29 cellular contexts compared by ENCODE assay signal in genomic region chr5:91340532-91340931, GRCh38.
"Had no signal": no experiment of that assay in that cellular context is flagged by ENCODE, and none has a peak within 500 bp of the region (broad histone marks: within the 10 kb centered on the region; RNA-seq: fewer than 3 reads in every experiment).

No MANE protein-coding gene starts in this region.

- H3K9me3 Mint-ChIP-seq: activated CD8-positive, alpha-beta T cell treated with anti-CD3 and anti-CD28 coated beads for 36 hours; activated naive CD4-positive, alpha-beta T cell treated with anti-CD3 and anti-CD28 coated beads for 36 hours; activated naive CD4-positive, alpha-beta T cell treated with anti-CD3 and anti-CD28 coated beads, Interleukin-2, amount 50 U/mL, for 24 hours; activated naive CD8-positive, alpha-beta T cell treated with anti-CD3 and anti-CD28 coated beads for 36 hours; activated naive CD8-positive, alpha-beta T cell treated with anti-CD3 and anti-CD28 coated beads, Interleukin-2, amount 50 U/mL, for 24 hours; activated T-cell treated with anti-CD3 and anti-CD28 coated beads, Interleukin-2, amount 50 U/mL, for 4 hours; activated T-helper 2 cell treated with anti-CD3 and anti-CD28 coated beads, Interferon-gamma antibody, Interleukin-2, Interleukin-4, amounts not matched to agents 10 μg/mL and 5 μg/mL and 100 μg/mL, durations not matched to agents 14 hours and 24 hours and 36 hours; T-cell; T-helper 1 cell treated with Interleukin-12 subunit alpha and Interleukin-12 subunit beta and Interleukin-4 antibody, amounts not matched to agents 30 μg/mL and 1 μg/mL, for 36 hours had no signal

- H3K36me3 Mint-ChIP-seq: activated naive CD4-positive, alpha-beta T cell treated with anti-CD3 and anti-CD28 coated beads, Interleukin-2, amount 50 U/mL, for 24 hours; activated naive CD8-positive, alpha-beta T cell treated with anti-CD3 and anti-CD28 coated beads for 36 hours; T-cell had no signal

- ATAC-seq: activated CD8-positive, alpha-beta T cell treated with anti-CD3 and anti-CD28 coated beads for 36 hours; activated naive CD8-positive, alpha-beta T cell treated with anti-CD3 and anti-CD28 coated beads, Interleukin-2, amount 50 U/mL, for 24 hours; activated T-cell treated with anti-CD3 and anti-CD28 coated beads, Interleukin-2, amount 50 U/mL, for 4 hours; body of pancreas; esophagus mucosa; T-cell had no signal

- H3K9me3 ChIP-seq: adrenal gland, body of pancreas, colonic mucosa had no signal

- H3K27ac ChIP-seq: adrenal gland, body of pancreas, colonic mucosa had no signal

- H3K4me3 ChIP-seq: adrenal gland, body of pancreas, colonic mucosa had no signal

- H3K36me3 ChIP-seq: adrenal gland, colonic mucosa had no signal

- H3K4me1 Mint-ChIP-seq: activated naive CD4-positive, alpha-beta T cell treated with anti-CD3 and anti-CD28 coated beads, Interleukin-2, amount 50 U/mL, for 24 hours; activated naive CD8-positive, alpha-beta T cell treated with anti-CD3 and anti-CD28 coated beads, Interleukin-2, amount 50 U/mL, for 24 hours; T-cell had no signal

- H3K27ac Mint-ChIP-seq: activated CD8-positive, alpha-beta T cell treated with anti-CD3 and anti-CD28 coated beads for 36 hours; activated naive CD4-positive, alpha-beta T cell treated with anti-CD3 and anti-CD28 coated beads for 36 hours; activated naive CD4-positive, alpha-beta T cell treated with anti-CD3 and anti-CD28 coated beads, Interleukin-2, amount 50 U/mL, for 24 hours; activated naive CD8-positive, alpha-beta T cell treated with anti-CD3 and anti-CD28 coated beads for 36 hours; activated naive CD8-positive, alpha-beta T cell treated with anti-CD3 and anti-CD28 coated beads, Interleukin-2, amount 50 U/mL, for 24 hours; activated T-helper 2 cell treated with anti-CD3 and anti-CD28 coated beads, Interferon-gamma antibody, Interleukin-2, Interleukin-4, amounts not matched to agents 10 μg/mL and 5 μg/mL and 100 μg/mL, durations not matched to agents 14 hours and 24 hours and 36 hours; endodermal cell; T-cell; T-helper 1 cell treated with Interleukin-12 subunit alpha and Interleukin-12 subunit beta and Interleukin-4 antibody, amounts not matched to agents 30 μg/mL and 1 μg/mL, for 36 hours had no signal

- DNase-seq: activated CD4-positive, alpha-beta T cell treated with anti-CD3 and anti-CD28 coated beads for 1 hour; activated CD4-positive, alpha-beta T cell treated with anti-CD3 and anti-CD28 coated beads for 4 hours; activated CD4-positive, alpha-beta T cell treated with anti-CD3 and anti-CD28 coated beads, Interleukin-2, amount 50 U/mL, for 1 hour; activated CD4-positive, alpha-beta T cell treated with anti-CD3 and anti-CD28 coated beads, Interleukin-2, amount 50 U/mL, for 48 hours; activated CD8-positive, alpha-beta memory T cell treated with anti-CD3 and anti-CD28 coated beads for 24 hours; activated CD8-positive, alpha-beta T cell treated with anti-CD3 and anti-CD28 coated beads for 36 hours; activated effector memory CD4-positive, alpha-beta T cell treated with anti-CD3 and anti-CD28 coated beads, Interleukin-2, amount 50 U/mL, for 16 hours; activated naive CD4-positive, alpha-beta T cell treated with anti-CD3 and anti-CD28 coated beads for 36 hours; activated naive CD8-positive, alpha-beta T cell treated with anti-CD3 and anti-CD28 coated beads for 36 hours; activated naive CD8-positive, alpha-beta T cell treated with anti-CD3 and anti-CD28 coated beads, Interleukin-2, amount 50 U/mL, for 24 hours; activated T-cell treated with anti-CD3 and anti-CD28 coated beads, Interleukin-2, amount 50 U/mL, for 4 hours; adrenal gland; amygdala; aorta; body of pancreas; central memory CD4-positive, alpha-beta T cell; cerebellar nuclear complex; colonic mucosa; effector memory CD4-positive, alpha-beta T cell; endodermal cell; foreskin fibroblast; head of caudate nucleus; T-cell; T-helper 9 cell had no signal

- H3K27me3 Mint-ChIP-seq: activated CD8-positive, alpha-beta T cell treated with anti-CD3 and anti-CD28 coated beads for 36 hours; activated naive CD4-positive, alpha-beta T cell treated with anti-CD3 and anti-CD28 coated beads, Interleukin-2, amount 50 U/mL, for 24 hours; activated naive CD8-positive, alpha-beta T cell treated with anti-CD3 and anti-CD28 coated beads for 36 hours; activated naive CD8-positive, alpha-beta T cell treated with anti-CD3 and anti-CD28 coated beads, Interleukin-2, amount 50 U/mL, for 24 hours; T-cell had no signal

- H3K4me3 Mint-ChIP-seq: activated CD8-positive, alpha-beta T cell treated with anti-CD3 and anti-CD28 coated beads for 36 hours; activated naive CD4-positive, alpha-beta T cell treated with anti-CD3 and anti-CD28 coated beads for 36 hours; activated naive CD4-positive, alpha-beta T cell treated with anti-CD3 and anti-CD28 coated beads, Interleukin-2, amount 50 U/mL, for 24 hours; activated naive CD8-positive, alpha-beta T cell treated with anti-CD3 and anti-CD28 coated beads for 36 hours; activated naive CD8-positive, alpha-beta T cell treated with anti-CD3 and anti-CD28 coated beads, Interleukin-2, amount 50 U/mL, for 24 hours; activated T-cell treated with anti-CD3 and anti-CD28 coated beads, Interleukin-2, amount 50 U/mL, for 4 hours; endodermal cell; T-cell; T-helper 1 cell treated with Interleukin-12 subunit alpha and Interleukin-12 subunit beta and Interleukin-4 antibody, amounts not matched to agents 30 μg/mL and 1 μg/mL, for 36 hours had no signal

- H3K4me1 ChIP-seq: body of pancreas, colonic mucosa had no signal

- H3K27me3 ChIP-seq: adrenal gland, body of pancreas, colonic mucosa had no signal

- FAIRE-seq: frontal cortex had no signal
